ENCODE assay signal across 21 cellular contexts in genomic region chrX:35622021-35622420, GRCh38.
DNase-seq lines count a peak whose midpoint lies in the region; ATAC-seq, FAIRE-seq and TF ChIP-seq lines count a peak whose summit lies in the region.
"Had no signal": no experiment of that assay in that cellular context is flagged by ENCODE, and none has a peak within 500 bp of the region (broad histone marks: within the 10 kb centered on the region; RNA-seq: fewer than 3 reads in every experiment).

No MANE protein-coding gene starts in this region.

- no peaks in the 10 kb centered on the region for H3K36me3 Mint-ChIP-seq in Calu3 (ENCODE audit: insufficient read depth, unreplicated experiment)
- H3K36me3 Mint-ChIP-seq in activated T-cell treated with anti-CD3 and anti-CD28 coated beads, Interleukin-2, amount 50 U/mL, for 24 hours (ENCODE audit: low read depth), result no peaks in the 10 kb centered on the region
- H3K36me3 Mint-ChIP-seq: CD4-positive, CD25-positive, alpha-beta regulatory T cell; CD8-positive, alpha-beta memory T cell had no signal

- CTCF ChIA-PET in A549 (lab: Yijun Ruan, JAX), result no interaction called here
- CTCF ChIA-PET in Calu3 (lab: Charles Lee), result no interaction called here

- FAIRE-seq in A549 (lab: Jason Lieb, UNC), result peak; percentile 100
- FAIRE-seq: GM12878, K562 had no signal

- no peaks in the 10 kb centered on the region for H3K9me3 ChIP-seq in A549
- H3K9me3 ChIP-seq: BE2C, Caco-2, HAP-1 had no signal

- POLR2A ChIA-PET in A549 (lab: Yijun Ruan, JAX), result no interaction called here

- WGBS in A549 (ENCODE audit: missing lambda C conversion rate), result 14% methylated on average over 2 of the region's 2 CpGs

- H3K27me3 Mint-ChIP-seq in Calu3 (ENCODE audit: unreplicated experiment), result no peaks in the 10 kb centered on the region
- H3K27me3 Mint-ChIP-seq in activated T-cell treated with anti-CD3 and anti-CD28 coated beads, Interleukin-2, amount 50 U/mL, for 24 hours, result no peaks in the 10 kb centered on the region
- H3K27me3 Mint-ChIP-seq: CD4-positive, CD25-positive, alpha-beta regulatory T cell; CD8-positive, alpha-beta memory T cell had no signal

- DNase-seq in A549 (ENCODE audit: low read depth in 1 of 2, low spot score in 1 of 2) (peak; percentile 5 to 56), Calu3 (no peak), MV-4-11 (lab: John Stamatoyannopoulos, UW) (peak; percentile 1), RPMI7951 (ENCODE audit: low read depth) (peak; percentile 0)
- no peak for DNase-seq in activated T-cell treated with anti-CD3 and anti-CD28 coated beads, Interleukin-2, amount 50 U/mL, for 24 hours
- DNase-seq: ACHN; BE2C; C1 segment of cervical spinal cord; Caco-2; CD4-positive, CD25-positive, alpha-beta regulatory T cell; CD8-positive, alpha-beta memory T cell; DMS79 treated with DMSO at 0.1 percent for 48 hours; EL; GM23248; IMR-90 had no signal

- ATAC-seq in A549, result no peak
- ATAC-seq in GM19463 (IDR thresholded peaks at IDR 0.05; ENCODE audit: unreplicated experiment), result no peak
- ATAC-seq in HG03025 (IDR thresholded peaks at IDR 0.05; ENCODE audit: low FRiP score, unreplicated experiment), result no peak
- ATAC-seq: GM12878, K562 had no signal

- peaks cover 3% of the 10 kb centered on the region for H3K9me3 Mint-ChIP-seq in Calu3 (ENCODE audit: low read depth, unreplicated experiment)
- H3K9me3 Mint-ChIP-seq in activated T-cell treated with anti-CD3 and anti-CD28 coated beads, Interleukin-2, amount 50 U/mL, for 24 hours, result peaks cover 8% of the 10 kb centered on the region

- H3K4me3 Mint-ChIP-seq in Calu3 (ENCODE audit: low read depth, unreplicated experiment), result no peak overlapping the region
- no peak overlapping the region for H3K4me3 Mint-ChIP-seq in activated T-cell treated with anti-CD3 and anti-CD28 coated beads, Interleukin-2, amount 50 U/mL, for 24 hours
- H3K4me3 Mint-ChIP-seq: CD4-positive, CD25-positive, alpha-beta regulatory T cell; CD8-positive, alpha-beta memory T cell had no signal

- peak overlapping the region; percentile 48 for H3K27ac Mint-ChIP-seq in Calu3 (ENCODE audit: unreplicated experiment)
- no peak overlapping the region for H3K27ac Mint-ChIP-seq in activated T-cell treated with anti-CD3 and anti-CD28 coated beads, Interleukin-2, amount 50 U/mL, for 24 hours
- H3K27ac Mint-ChIP-seq: CD4-positive, CD25-positive, alpha-beta regulatory T cell; CD8-positive, alpha-beta memory T cell had no signal

- H3K4me3 ChIP-seq in A549, result no peak overlapping the region
- H3K4me3 ChIP-seq: GM12878, GM23248, HAP-1, K562 had no signal

- BruUV-seq in Calu3 (replicated peaks; lab: Mats Ljungman, UMichigan), result no TSS peak

- peaks cover 20% of the 10 kb centered on the region for H3K4me1 Mint-ChIP-seq in Calu3 (ENCODE audit: low read depth, unreplicated experiment)
- no peaks in the 10 kb centered on the region for H3K4me1 Mint-ChIP-seq in activated T-cell treated with anti-CD3 and anti-CD28 coated beads, Interleukin-2, amount 50 U/mL, for 24 hours (ENCODE audit: low read depth)
- H3K4me1 Mint-ChIP-seq: CD4-positive, CD25-positive, alpha-beta regulatory T cell; CD8-positive, alpha-beta memory T cell had no signal

- no peaks in the 10 kb centered on the region for H3K4me1 ChIP-seq in A549
- H3K4me1 ChIP-seq: BE2C, HAP-1 had no signal

- intact Hi-C loops in Calu3 (cut with micrococcal nuclease; ENCODE audit: unreplicated experiment), result no loop called here

- peak overlapping the region; percentile 64 to 65; a peak in 5 of 6 replicates for H3K27ac ChIP-seq in A549
- H3K27ac ChIP-seq: GM23248, HL-60 had no signal

- no peak for TF ChIP-seq RAD21 in A549 (conservative IDR thresholded peaks at IDR 0.05 in 1 of 2, IDR thresholded peaks at IDR 0.05 in 1 of 2)

- TF ChIP-seq EP300 in A549 (IDR thresholded peaks at IDR 0.05), result peak; percentile 13 to 36; a peak in 1 of 5 replicates

- TF ChIP-seq CTCF in A549 (IDR thresholded peaks at IDR 0.05), result no peak
- no peak for TF ChIP-seq CTCF in Calu3 (IDR thresholded peaks at IDR 0.05; ENCODE audit: unreplicated experiment)

- peak overlapping the region; percentile 47; the same call in 2 of the 3 replicates for H3K4me2 ChIP-seq in A549

- TF ChIP-seq POLR2A in A549 (IDR thresholded peaks at IDR 0.05; ENCODE audit: low read length), result no peak

TF ChIP-seq in A549, 52 proteins besides CTCF, POLR2A, EP300 and RAD21:
- no peak for TF ChIP-seq JUNB (IDR thresholded peaks at IDR 0.05)
- no peak for TF ChIP-seq MAZ (IDR thresholded peaks at IDR 0.05; ENCODE audit: borderline replicate concordance, low read depth, low read length)
- TF ChIP-seq CEBPB (IDR thresholded peaks at IDR 0.05), result 0 out of 4 replicates have a peak, but pooled peaks of 1 of the 2 experiments have one; percentile 18
- peak; percentile 83 for TF ChIP-seq GATA3 (IDR thresholded peaks at IDR 0.05; ENCODE audit: borderline replicate concordance)
- TF ChIP-seq BCL3 (IDR thresholded peaks at IDR 0.05), result no peak

Comparison
In these comparisons a context has a peak if more than half of its experiments do, and no peak if none do; other contexts are left out.
1. DNase-seq: peak in A549 (2 of 2), MV-4-11 (single experiment) and RPMI7951 (single experiment); none in Calu3 (single experiment) and activated T-cell treated with anti-CD3 and anti-CD28 coated beads, Interleukin-2, amount 50 U/mL, for 24 hours (single experiment).